Comparison of ENCODE assay signal across 2 cellular contexts in the genomic region with DNA sequence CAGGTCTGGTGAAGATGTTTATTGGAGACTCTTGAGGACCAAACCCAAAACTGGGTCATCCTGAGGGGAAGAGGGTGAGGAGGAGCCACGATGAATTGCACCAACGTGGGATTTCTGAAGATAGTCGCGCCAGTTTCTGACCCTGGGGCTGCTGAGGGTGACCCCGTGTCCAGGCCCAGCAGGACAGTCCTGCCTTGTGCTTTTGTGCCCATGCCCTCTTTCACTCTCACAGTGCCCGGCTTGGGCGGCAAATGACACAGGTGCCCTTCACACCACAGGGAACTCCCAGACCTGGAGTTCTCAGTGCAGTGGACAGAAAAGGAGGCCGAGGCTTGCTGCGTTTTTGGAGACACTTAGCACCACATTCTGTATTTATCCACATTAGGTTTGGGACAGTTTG.
TF ChIP-seq lines count a peak whose summit lies in the region.

No MANE protein-coding gene starts in this region.

TF ChIP-seq in H1, 55 proteins besides CTCF, POLR2A, EP300 and RAD21:
- TF ChIP-seq SIN3A (conservative IDR thresholded peaks at IDR 0.05 in 1 of 2, IDR thresholded peaks at IDR 0.05 in 1 of 2; ENCODE audit: low read depth in 1 of 2, low read length in 2 of 2) (no peak), CHD1 (IDR thresholded peaks at IDR 0.05; ENCODE audit: low read depth, low read length) (no peak), EZH2 (IDR thresholded peaks at IDR 0.05; ENCODE audit: low read depth, low read length, severe bottlenecking) (no peak), ATF3 (IDR thresholded peaks at IDR 0.05; ENCODE audit: insufficient read depth, low read depth, low read length) (no peak), KDM1A (IDR thresholded peaks at IDR 0.05; ENCODE audit: borderline replicate concordance, low read length) (no peak), MAFK (IDR thresholded peaks at IDR 0.05; ENCODE audit: low read depth, low read length) (no peak), RBBP5 (IDR thresholded peaks at IDR 0.05; ENCODE audit: borderline replicate concordance, low read depth, low read length) (no peak), ZNF274 (IDR thresholded peaks at IDR 0.05; ENCODE audit: borderline replicate concordance, extremely low read depth, low read length) (no peak), EGR1 (IDR thresholded peaks at IDR 0.05; ENCODE audit: borderline replicate concordance, low read depth, low read length) (no peak), TAF1 (IDR thresholded peaks at IDR 0.05; ENCODE audit: low read depth, low read length) (no peak), RNF2 (IDR thresholded peaks at IDR 0.05; ENCODE audit: borderline replicate concordance, low read depth, low read length, missing control alignments, poor library complexity, severe bottlenecking) (no peak), CTBP2 (IDR thresholded peaks at IDR 0.05; ENCODE audit: borderline replicate concordance, insufficient read depth, insufficient read length, low read length) (no peak)

TF ChIP-seq in GM12891, 5 proteins besides CTCF, POLR2A, EP300 and RAD21:
- TF ChIP-seq POU2F2 (IDR thresholded peaks at IDR 0.05; ENCODE audit: low read depth, low read length) = no peak
- TF ChIP-seq TAF1 (IDR thresholded peaks at IDR 0.05; ENCODE audit: low read depth, low read length) = no peak
- TF ChIP-seq POLR2AphosphoS5 (IDR thresholded peaks at IDR 0.05; ENCODE audit: low read depth, low read length) = no peak
- no peak for TF ChIP-seq PAX5 (IDR thresholded peaks at IDR 0.05; ENCODE audit: insufficient read depth, low read length, severe bottlenecking)
